ENCODE assay signal across 1 cellular context in the genomic region with DNA sequence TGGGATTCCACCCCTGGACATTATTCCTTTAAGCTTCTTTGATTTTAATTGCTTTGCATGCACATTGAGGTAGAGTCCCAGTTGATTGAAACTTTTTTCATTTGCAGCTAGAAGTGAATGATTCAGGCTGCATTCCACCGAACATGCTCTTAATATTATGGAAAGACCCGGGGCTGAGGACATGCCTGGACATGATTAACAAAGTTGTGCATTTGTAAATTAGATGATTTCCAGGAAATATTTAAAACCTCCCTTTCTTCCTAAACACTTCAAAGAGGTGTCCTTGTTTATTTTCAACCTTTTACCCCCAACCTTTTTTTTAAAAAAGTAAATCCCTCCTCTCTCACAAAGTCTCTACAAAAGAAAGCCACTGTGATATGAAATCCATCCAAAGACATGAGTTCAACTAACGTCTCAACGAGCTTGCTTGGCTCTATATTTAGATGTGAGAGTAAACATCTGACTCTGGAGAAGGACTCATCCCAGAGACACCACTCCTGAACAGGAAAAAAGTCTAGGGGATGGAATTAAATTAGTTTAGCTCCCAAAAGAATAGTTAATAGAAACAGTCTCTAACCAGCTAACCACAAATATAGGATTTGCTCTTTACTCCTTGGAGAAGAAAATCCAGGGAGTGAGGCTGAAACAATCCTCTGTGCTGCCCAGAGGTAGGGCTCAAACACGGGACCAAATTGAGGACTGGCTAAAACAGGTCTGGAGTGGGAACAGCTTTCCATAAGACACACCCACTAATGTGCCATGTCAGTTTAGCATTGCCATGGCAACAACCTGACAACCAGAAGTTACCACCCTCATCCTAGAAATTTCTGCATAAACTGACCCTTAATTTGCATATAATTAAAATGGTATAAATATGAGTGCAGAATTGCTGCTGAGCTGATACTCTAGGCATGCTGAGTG.
TF ChIP-seq lines count a peak whose summit lies in the region.

No MANE protein-coding gene starts in this region.

TF ChIP-seq in HepG2, 621 proteins besides CTCF, POLR2A, EP300 and RAD21 (continued from another document):
- TF ChIP-seq GABPB1 (CRISPR knock-in tag; IDR thresholded peaks at IDR 0.05) (no peak), SUZ12 (IDR thresholded peaks at IDR 0.05; ENCODE audit: low read depth, low read length) (no peak), SATB2 (CRISPR knock-in tag; IDR thresholded peaks at IDR 0.05) (no peak), BCL6 (CRISPR knock-in tag; IDR thresholded peaks at IDR 0.05) (peak; percentile 46), TP53 (CRISPR knock-in tag; conservative IDR thresholded peaks at IDR 0.05) (peak; percentile 95; the same call in 1 of the 2 replicates), CEBPZ (IDR thresholded peaks at IDR 0.05; ENCODE audit: low read length) (no peak), AHR (CRISPR knock-in tag; IDR thresholded peaks at IDR 0.05) (no peak), ETV5 (CRISPR knock-in tag; IDR thresholded peaks at IDR 0.05; ENCODE audit: borderline replicate concordance) (no peak), SRSF1 (optimal IDR thresholded peaks at IDR 0.05; ENCODE audit: low read depth, low read length) (no peak), PHF20 (CRISPR knock-in tag; IDR thresholded peaks at IDR 0.05) (no peak), SYNCRIP (IDR thresholded peaks at IDR 0.05; ENCODE audit: insufficient read depth, low read depth, low read length) (no peak), HNRNPUL1 (IDR thresholded peaks at IDR 0.05; ENCODE audit: low read depth, low read length) (no peak), ARID2 (CRISPR knock-in tag; IDR thresholded peaks at IDR 0.05; ENCODE audit: borderline replicate concordance) (no peak), U2AF1 (optimal IDR thresholded peaks at IDR 0.05; ENCODE audit: low read depth, low read length) (no peak), DRAP1 (CRISPR knock-in tag; IDR thresholded peaks at IDR 0.05) (no peak), ZNF512B (CRISPR knock-in tag; IDR thresholded peaks at IDR 0.05; ENCODE audit: borderline replicate concordance) (no peak), RFX3 (CRISPR knock-in tag; IDR thresholded peaks at IDR 0.05) (peak; percentile 71), FOXO1 (CRISPR knock-in tag; IDR thresholded peaks at IDR 0.05) (no peak), ZNF136 (CRISPR knock-in tag; IDR thresholded peaks at IDR 0.05; ENCODE audit: low read depth) (no peak), CENPT (CRISPR knock-in tag; IDR thresholded peaks at IDR 0.05; ENCODE audit: low read depth) (no peak), GFI1 (CRISPR knock-in tag; IDR thresholded peaks at IDR 0.05; ENCODE audit: borderline replicate concordance) (no peak), HDAC1 (CRISPR knock-in tag; IDR thresholded peaks at IDR 0.05) (no peak), ZNF737 (CRISPR knock-in tag; IDR thresholded peaks at IDR 0.05; ENCODE audit: borderline replicate concordance) (no peak), ZNF407 (CRISPR knock-in tag; IDR thresholded peaks at IDR 0.05; ENCODE audit: not compliant biosample characterization) (no peak), TEAD3 (CRISPR knock-in tag; optimal IDR thresholded peaks at IDR 0.05; ENCODE audit: borderline replicate concordance) (peak; percentile 9)
- TF ChIP-seq, protein P1, sequence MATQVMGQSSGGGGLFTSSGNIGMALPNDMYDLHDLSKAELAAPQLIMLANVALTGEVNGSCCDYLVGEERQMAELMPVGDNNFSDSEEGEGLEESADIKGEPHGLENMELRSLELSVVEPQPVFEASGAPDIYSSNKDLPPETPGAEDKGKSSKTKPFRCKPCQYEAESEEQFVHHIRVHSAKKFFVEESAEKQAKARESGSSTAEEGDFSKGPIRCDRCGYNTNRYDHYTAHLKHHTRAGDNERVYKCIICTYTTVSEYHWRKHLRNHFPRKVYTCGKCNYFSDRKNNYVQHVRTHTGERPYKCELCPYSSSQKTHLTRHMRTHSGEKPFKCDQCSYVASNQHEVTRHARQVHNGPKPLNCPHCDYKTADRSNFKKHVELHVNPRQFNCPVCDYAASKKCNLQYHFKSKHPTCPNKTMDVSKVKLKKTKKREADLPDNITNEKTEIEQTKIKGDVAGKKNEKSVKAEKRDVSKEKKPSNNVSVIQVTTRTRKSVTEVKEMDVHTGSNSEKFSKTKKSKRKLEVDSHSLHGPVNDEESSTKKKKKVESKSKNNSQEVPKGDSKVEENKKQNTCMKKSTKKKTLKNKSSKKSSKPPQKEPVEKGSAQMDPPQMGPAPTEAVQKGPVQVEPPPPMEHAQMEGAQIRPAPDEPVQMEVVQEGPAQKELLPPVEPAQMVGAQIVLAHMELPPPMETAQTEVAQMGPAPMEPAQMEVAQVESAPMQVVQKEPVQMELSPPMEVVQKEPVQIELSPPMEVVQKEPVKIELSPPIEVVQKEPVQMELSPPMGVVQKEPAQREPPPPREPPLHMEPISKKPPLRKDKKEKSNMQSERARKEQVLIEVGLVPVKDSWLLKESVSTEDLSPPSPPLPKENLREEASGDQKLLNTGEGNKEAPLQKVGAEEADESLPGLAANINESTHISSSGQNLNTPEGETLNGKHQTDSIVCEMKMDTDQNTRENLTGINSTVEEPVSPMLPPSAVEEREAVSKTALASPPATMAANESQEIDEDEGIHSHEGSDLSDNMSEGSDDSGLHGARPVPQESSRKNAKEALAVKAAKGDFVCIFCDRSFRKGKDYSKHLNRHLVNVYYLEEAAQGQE (IDR thresholded peaks at IDR 0.05; ENCODE audit: borderline replicate concordance in 1 of 2, low read depth in 1 of 2, low read length in 2 of 2): no peak
